Comparison of ENCODE assay signal across 25 cellular contexts in the genomic region with DNA sequence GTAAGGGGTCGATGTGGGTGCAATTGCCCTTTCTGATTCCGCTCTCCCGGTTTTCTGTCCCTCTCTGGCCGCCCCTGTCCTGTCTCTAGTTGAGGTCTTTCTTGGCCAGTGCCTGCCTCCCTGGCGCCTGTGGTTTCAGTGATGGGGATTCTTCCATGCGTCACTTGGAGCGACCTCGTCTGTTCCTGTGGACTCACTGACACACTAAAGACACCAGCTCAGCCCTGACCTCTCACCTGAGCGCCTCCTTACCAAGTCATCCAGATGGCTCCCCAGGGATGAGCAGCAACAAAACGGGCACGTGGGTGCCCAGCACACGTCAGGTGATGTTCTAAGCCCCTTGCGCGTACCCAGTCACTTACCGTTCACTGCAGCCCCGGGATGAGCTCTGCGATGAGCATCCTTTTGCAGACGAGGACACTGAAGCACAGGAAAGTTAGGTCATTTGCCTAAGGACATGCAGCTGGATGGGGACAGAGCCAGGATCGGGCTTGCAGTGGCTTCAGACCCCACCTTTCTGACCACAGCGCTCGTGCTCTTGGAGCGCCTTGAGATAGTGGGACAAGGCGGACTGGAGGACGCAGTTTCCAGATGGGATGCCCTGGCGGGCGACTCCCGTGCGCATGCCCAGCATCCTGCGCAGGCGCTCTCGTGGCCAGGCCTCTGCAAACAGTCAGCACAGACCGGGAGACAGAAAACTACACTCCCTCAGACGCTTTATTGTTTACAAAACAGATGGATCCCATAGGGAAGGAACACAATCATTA. TPM values are rescaled to one million over a fixed set of nuclear protein-coding genes. Genes with fewer than 3 reads are reported as not detected.
DNase-seq lines count a peak whose midpoint lies in the region; TF ChIP-seq lines count a peak whose summit lies in the region.
"Had no signal": no experiment of that assay in that cellular context is flagged by ENCODE, and none has a peak within 500 bp of the region (broad histone marks: within the 10 kb centered on the region; RNA-seq: fewer than 3 reads in every experiment).

No MANE protein-coding gene starts in this region.

- no peak overlapping the region for H2AFZ ChIP-seq in osteoblast (ENCODE audit: low read length)
- H2AFZ ChIP-seq in PC-9, result no peak overlapping the region
- H2AFZ ChIP-seq: GM23338, hepatocyte had no signal

- POLR2A ChIA-PET in PC-9 (lab: Charles Lee; ENCODE audit: unreplicated experiment), result no interaction called here

- H3K4me1 Mint-ChIP-seq in activated naive CD4-positive, alpha-beta T cell treated with anti-CD3 and anti-CD28 coated beads, Interleukin-2, amount 10 ng/mL, durations not matched to agents 7 days and 5 days, result peaks cover 13% of the 10 kb centered on the region

- no peak overlapping the region for H3K27ac Mint-ChIP-seq in activated naive CD4-positive, alpha-beta T cell treated with anti-CD3 and anti-CD28 coated beads, Interleukin-2, amount 10 ng/mL, durations not matched to agents 7 days and 5 days
- H3K27ac Mint-ChIP-seq: activated B cell treated with CpG ODN at 0.5 μM for 24 hours, GM23338 had no signal

- no TSS peak for BruUV-seq in PC-9 (replicated peaks; lab: Mats Ljungman, UMichigan)

- no peak overlapping the region for H3K4me2 ChIP-seq in osteoblast (ENCODE audit: insufficient read depth, low read length)
- H3K4me2 ChIP-seq in PC-9, result no peak overlapping the region
- H3K4me2 ChIP-seq: GM23338, hepatocyte had no signal

- peaks cover 42% of the 10 kb centered on the region for H3K79me2 ChIP-seq in osteoblast (ENCODE audit: insufficient read depth, low read length)
- H3K79me2 ChIP-seq in PC-9 (ENCODE audit: low read depth), result peaks cover 29% of the 10 kb centered on the region
- H3K79me2 ChIP-seq: hepatocyte had no signal

- no peak overlapping the region for H3K4me3 ChIP-seq in left ventricle myocardium inferior
- H3K4me3 ChIP-seq in osteoblast (ENCODE audit: insufficient read depth, low read length), result no peak overlapping the region
- H3K4me3 ChIP-seq in tibial artery, result no peak overlapping the region
- H3K4me3 ChIP-seq in PC-9, result no peak overlapping the region
- H3K4me3 ChIP-seq in brain microvascular endothelial cell (ENCODE audit: low read depth, low read length), result no peak overlapping the region
- H3K4me3 ChIP-seq: body of pancreas, GM23338, hepatocyte, psoas muscle, skin epidermis had no signal

- no peak overlapping the region for H3K4me3 Mint-ChIP-seq in activated naive CD4-positive, alpha-beta T cell treated with anti-CD3 and anti-CD28 coated beads, Interleukin-2, amount 10 ng/mL, durations not matched to agents 7 days and 5 days
- H3K4me3 Mint-ChIP-seq: activated B cell treated with CpG ODN at 0.5 μM for 24 hours; CD4-positive, alpha-beta memory T cell; GM23338 had no signal

- H3K36me3 ChIP-seq in left ventricle myocardium inferior (peaks cover 57% of the 10 kb centered on the region), osteoblast (ENCODE audit: insufficient read depth, low read length) (peaks cover 51% of the 10 kb centered on the region), tibial artery (peaks cover 19 to 64% (median 54%) of the 10 kb centered on the region in 3 donors), PC-9 (ENCODE audit: low read depth) (peaks cover 19% of the 10 kb centered on the region), brain microvascular endothelial cell (replicated peaks) (peaks cover 36% of the 10 kb centered on the region)

- H3K9me3 ChIP-seq in left ventricle myocardium inferior (replicated peaks) (no peaks in the 10 kb centered on the region), osteoblast (ENCODE audit: low read depth, low read length) (no peaks in the 10 kb centered on the region), tibial artery (no peaks in the 10 kb centered on the region), PC-9 (ENCODE audit: insufficient read depth, low read depth) (no peaks in the 10 kb centered on the region)
- H3K9me3 ChIP-seq: body of pancreas, psoas muscle had no signal

- no peaks in the 10 kb centered on the region for H3K9me2 ChIP-seq in PC-9 (ENCODE audit: insufficient read depth)

- H3F3A ChIP-seq in PC-9 (ENCODE audit: insufficient read depth, low read depth), result peaks cover 47% of the 10 kb centered on the region

- H3K27me3 ChIP-seq in left ventricle myocardium inferior (ENCODE audit: low read depth) (no peaks in the 10 kb centered on the region), osteoblast (ENCODE audit: insufficient read depth, low read length) (no peaks in the 10 kb centered on the region), tibial artery (no peaks in the 10 kb centered on the region), PC-9 (ENCODE audit: insufficient read depth, low read depth) (no peaks in the 10 kb centered on the region), brain microvascular endothelial cell (replicated peaks) (no peaks in the 10 kb centered on the region)
- H3K27me3 ChIP-seq: body of pancreas, hepatocyte had no signal

- in situ Hi-C loops in brain microvascular endothelial cell (cut with HindIII; ENCODE audit: low pct_ligation_motif_present, low sequenced_read_pairs), result no loop called here

- H4K20me1 ChIP-seq in osteoblast (ENCODE audit: insufficient read depth, low read length) (peaks cover 21% of the 10 kb centered on the region), PC-9 (ENCODE audit: insufficient read depth) (no peaks in the 10 kb centered on the region; the same call in 1 of the 2 replicates)

- no peaks in the 10 kb centered on the region for H3K27me3 Mint-ChIP-seq in activated naive CD4-positive, alpha-beta T cell treated with anti-CD3 and anti-CD28 coated beads, Interleukin-2, amount 10 ng/mL, durations not matched to agents 7 days and 5 days
- H3K27me3 Mint-ChIP-seq: CD4-positive, alpha-beta memory T cell had no signal

- no peak for TF ChIP-seq CTCF in left ventricle myocardium inferior (IDR thresholded peaks at IDR 0.05; ENCODE audit: borderline replicate concordance)
- TF ChIP-seq CTCF in osteoblast (IDR thresholded peaks at IDR 0.05; ENCODE audit: extremely low read depth, low read depth, low read length), result no peak
- no peak for TF ChIP-seq CTCF in tibial artery (IDR thresholded peaks at IDR 0.05)
- no peak for TF ChIP-seq CTCF in PC-9 (conservative IDR thresholded peaks at IDR 0.05)
- no peak for TF ChIP-seq CTCF in brain microvascular endothelial cell (IDR thresholded peaks at IDR 0.05; ENCODE audit: low read depth, low read length, missing control alignments)

- peaks cover 39% of the 10 kb centered on the region for H3K36me3 Mint-ChIP-seq in activated naive CD4-positive, alpha-beta T cell treated with anti-CD3 and anti-CD28 coated beads, Interleukin-2, amount 10 ng/mL, durations not matched to agents 7 days and 5 days

- H3K27ac ChIP-seq in left ventricle myocardium inferior (replicated peaks), result no peak overlapping the region
- no peak overlapping the region for H3K27ac ChIP-seq in osteoblast (ENCODE audit: low read depth, low read length)
- H3K27ac ChIP-seq in tibial artery, result no peak overlapping the region
- no peak overlapping the region for H3K27ac ChIP-seq in PC-9
- H3K27ac ChIP-seq in brain microvascular endothelial cell, result no peak overlapping the region
- H3K27ac ChIP-seq: body of pancreas, hepatocyte, psoas muscle, skin epidermis had no signal

- no peaks in the 10 kb centered on the region for H3K9me3 Mint-ChIP-seq in activated naive CD4-positive, alpha-beta T cell treated with anti-CD3 and anti-CD28 coated beads, Interleukin-2, amount 10 ng/mL, durations not matched to agents 7 days and 5 days
- H3K9me3 Mint-ChIP-seq: activated B cell treated with CpG ODN at 0.5 μM for 24 hours; CD4-positive, alpha-beta memory T cell; GM23338 had no signal

- DNase-seq in activated naive CD4-positive, alpha-beta T cell treated with anti-CD3 and anti-CD28 coated beads, Interleukin-2, amount 50 U/mL, for 16 hours, result peak; percentile 7
- DNase-seq in activated naive CD4-positive, alpha-beta T cell treated with anti-CD3 and anti-CD28 coated beads, Interleukin-2, amount 10 ng/mL, durations not matched to agents 7 days and 5 days, result no peak
- DNase-seq in left ventricle myocardium inferior, result peak; percentile 8
- DNase-seq in osteoblast (ENCODE audit: insufficient read length, low spot score, missing footprints), result peak; percentile 79
- peak; percentile 11 to 47 for DNase-seq in tibial artery
- no peak for DNase-seq in PC-9
- DNase-seq in medulla oblongata (ENCODE audit: extremely low spot score), result no peak
- DNase-seq in brain microvascular endothelial cell, result no peak
- DNase-seq: activated B cell treated with CpG ODN at 0.5 μM for 24 hours; activated CD4-positive, alpha-beta T cell treated with anti-CD3 and anti-CD28 coated beads, Interleukin-2, amount 50 U/mL, for 1 hour; activated gamma-delta T cell treated with Interleukin-2 at 50 U/mL for 16 hours; CD4-positive, alpha-beta memory T cell; cerebellar nuclear complex; Karpas-422; mesendoderm; NCI-H2081; NCI-H226; NCI-H526 treated with DMSO at 0.1 percent for 48 hours; stimulated activated naive CD4-positive, alpha-beta T cell treated with Interleukin-2 at 50 U/mL for 16 hours; T-helper 1 cell had no signal

- H3K4me1 ChIP-seq in left ventricle myocardium inferior (peaks cover 51% of the 10 kb centered on the region), osteoblast (ENCODE audit: insufficient read depth, low read length) (peaks cover 10% of the 10 kb centered on the region), tibial artery (peaks cover 0 to 23% (median 12%) of the 10 kb centered on the region in 4 donors), PC-9 (replicated peaks; ENCODE audit: insufficient read depth) (peaks cover 34% of the 10 kb centered on the region)

- intact Hi-C loops in left ventricle myocardium inferior (cut with micrococcal nuclease) (no loop called here), tibial artery (cut with DNase I; ENCODE audit: low total_unique reads) (no loop called here), PC-9 (cut with micrococcal nuclease; ENCODE audit: unreplicated experiment) (no loop called here)

- CTCF ChIA-PET in activated naive CD4-positive, alpha-beta T cell treated with anti-CD3 and anti-CD28 coated beads, Interleukin-2, amount 10 ng/mL, durations not matched to agents 7 days and 5 days (lab: Charles Lee), result interaction anchor here (2.4 kb wide), 1 partner anchor 11 kb away, joined by 5 read pairs; the partner anchor contains the start of gene LGALS3BP
- CTCF ChIA-PET in PC-9 (lab: Charles Lee), result no interaction called here

RNA-seq across cellular contexts. Expression of gene LGALS3BP, which starts 11.5 kb away (rescaled TPM):
- 585 TPM for total RNA-seq in left ventricle myocardium inferior
- 388 and 457 TPM in 2 replicates for total RNA-seq in osteoblast
- total RNA-seq in PC-9 (2021), result 507 and 685 TPM in 2 replicates

RNA-seq across cellular contexts. Expression of gene CANT1, which starts 18.4 kb away (rescaled TPM):
- total RNA-seq in left ventricle myocardium inferior (24.2 TPM), osteoblast (49.2 and 51.3 TPM in 2 replicates), PC-9 (2021) (116 and 183 TPM in 2 replicates)

RNA-seq across cellular contexts. Expression of gene C1QTNF1, which starts 32.8 kb away (rescaled TPM):
- total RNA-seq in left ventricle myocardium inferior, result 146 TPM
- total RNA-seq in osteoblast, result 13.8 and 14.4 TPM in 2 replicates
- 3.4 and 3.9 TPM in 2 replicates for total RNA-seq in PC-9 (2021)
- total RNA-seq: activated B cell treated with CpG ODN at 0.5 μM for 24 hours; CD4-positive, alpha-beta memory T cell had no signal

Comparison
In these comparisons a context has a peak if more than half of its experiments do, and no peak if none do; other contexts are left out.
1. DNase-seq: peak in activated naive CD4-positive, alpha-beta T cell treated with anti-CD3 and anti-CD28 coated beads, Interleukin-2, amount 50 U/mL, for 16 hours (single experiment), left ventricle myocardium inferior (single experiment), osteoblast (single experiment) and tibial artery (2 of 2); none in activated naive CD4-positive, alpha-beta T cell treated with anti-CD3 and anti-CD28 coated beads, Interleukin-2, amount 10 ng/mL, durations not matched to agents 7 days and 5 days (single experiment), PC-9 (0 of 2), medulla oblongata (single experiment) and brain microvascular endothelial cell (single experiment).